10 cellular contexts compared by ENCODE assay signal in the genomic region with DNA sequence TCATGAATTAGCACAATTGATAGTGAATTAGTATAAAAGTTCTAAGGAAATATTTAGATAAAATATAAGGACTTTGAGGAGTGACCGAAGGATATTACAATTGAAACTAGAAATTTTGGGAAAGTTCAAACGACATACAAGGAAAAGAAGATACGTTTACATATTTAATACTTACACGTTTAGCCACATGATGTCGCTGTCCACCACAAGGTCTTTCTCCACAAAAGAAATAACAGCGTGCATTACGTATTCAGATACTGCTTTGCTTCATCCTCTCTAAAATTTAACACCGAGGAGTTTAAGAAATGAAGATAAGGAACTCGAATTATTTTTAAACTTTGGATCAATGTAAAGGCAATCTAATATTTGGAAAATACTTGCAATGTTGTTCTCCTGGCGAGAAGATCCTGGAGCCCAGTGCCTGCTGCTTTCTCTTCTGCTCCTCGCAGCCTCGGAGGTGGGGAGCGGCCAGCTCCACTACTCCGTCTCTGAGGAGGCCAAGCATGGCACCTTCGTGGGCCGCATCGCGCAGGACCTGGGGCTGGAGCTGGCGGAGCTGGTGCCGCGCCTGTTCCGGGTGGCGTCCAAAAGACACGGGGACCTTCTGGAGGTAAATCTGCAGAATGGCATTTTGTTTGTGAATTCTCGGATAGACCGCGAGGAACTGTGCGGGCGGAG. TPM values are rescaled to one million over a fixed set of nuclear protein-coding genes. Genes with fewer than 3 reads are reported as not detected.
DNase-seq lines count a peak whose midpoint lies in the region; ATAC-seq and TF ChIP-seq lines count a peak whose summit lies in the region.
"Had no signal": no experiment of that assay in that cellular context is flagged by ENCODE, and none has a peak within 500 bp of the region (broad histone marks: within the 10 kb centered on the region; RNA-seq: fewer than 3 reads in every experiment).

A gene (plus strand): TSS at position 242 of the 678 bp plus-strand sequence.

- H3K27me3 ChIP-seq in foreskin keratinocyte (no peaks in the 10 kb centered on the region), stomach smooth muscle (ENCODE audit: control insufficient read depth in 1 of 2, insufficient read depth in 2 of 2, low read length in 2 of 2) (peaks cover 6 to 21% of the 10 kb centered on the region in 2 donors)

- ATAC-seq in WTC11 = peak; percentile 46
- no peak for ATAC-seq in foreskin keratinocyte
- no peak for ATAC-seq in stimulated activated naive CD8-positive, alpha-beta T cell treated with anti-CD3 and anti-CD28 coated beads, Interleukin-15, Interleukin-2, amounts not matched to agents 100 U/mL and 50 U/mL, for 24 hours

- H3K4me1 Mint-ChIP-seq in WTC11 = peaks cover 1% of the 10 kb centered on the region; the same call in 1 of the 2 replicates

- H3K36me3 ChIP-seq in stomach smooth muscle (ENCODE audit: control insufficient read depth in 2 of 2, insufficient read depth in 2 of 2, low read length in 2 of 2) = no peaks in the 10 kb centered on the region

- H3K4me3 Mint-ChIP-seq in WTC11 = peak within 1 kb of the TSS; percentile 76

- peaks cover 21% of the 10 kb centered on the region for H3K36me3 Mint-ChIP-seq in WTC11

- POLR2A ChIA-PET in WTC11 (lab: Charles Lee) = no interaction called here

- no peaks in the 10 kb centered on the region for H3K27me3 Mint-ChIP-seq in WTC11 (ENCODE audit: low read depth)

- peak within 1 kb of the TSS; percentile 41 to 56 for H3K4me3 ChIP-seq in stomach smooth muscle (ENCODE audit: low read length in 2 of 2)

- no peaks in the 10 kb centered on the region for H3K4me1 ChIP-seq in foreskin keratinocyte
- no peaks in the 10 kb centered on the region for H3K4me1 ChIP-seq in stomach smooth muscle (ENCODE audit: control insufficient read depth, insufficient read depth, low read length)

- H3K27ac Mint-ChIP-seq in WTC11 = no peak within 1 kb of the TSS; the same call in 1 of the 2 replicates

- H3K27ac ChIP-seq in foreskin keratinocyte (no peak within 1 kb of the TSS), stomach smooth muscle (ENCODE audit: low read length) (no peak within 1 kb of the TSS)

- CTCF ChIA-PET in WTC11 (lab: Charles Lee) = interaction anchor here (1.0 to 2.8 kb wide), 3 partner anchors 12 to 41 kb away, joined by 5 to 24 read pairs (median 5); a partner anchor contains a TSS

- DNase-seq in DMS 273 (lab: John Stamatoyannopoulos, UW; ENCODE audit: unreplicated experiment) = peak; percentile 19
- no peak for DNase-seq in DMS 273 treated with DMSO at 0.1 percent for 48 hours (lab: John Stamatoyannopoulos, UW)
- no peak for DNase-seq in WTC11 (ENCODE audit: low spot score)
- DNase-seq in foreskin keratinocyte = no peak
- no peak for DNase-seq in T-helper 2 cell
- DNase-seq in T-helper 9 cell = no peak
- no peak for DNase-seq in stimulated activated naive CD8-positive, alpha-beta T cell treated with anti-CD3 and anti-CD28 coated beads, Interleukin-15, Interleukin-2, amounts not matched to agents 100 U/mL and 50 U/mL, for 24 hours
- DNase-seq: activated naive CD4-positive, alpha-beta T cell treated with Interleukin-2 at 50 U/mL for 16 hours had no signal

- no peak within 1 kb of the TSS for H3K9ac ChIP-seq in stomach smooth muscle (ENCODE audit: low read length in 2 of 2)

- H3K9me3 Mint-ChIP-seq in WTC11 = peaks cover 8% of the 10 kb centered on the region

- H3K9me3 ChIP-seq in stomach smooth muscle (ENCODE audit: control insufficient read depth in 2 of 2, low read length in 2 of 2) = peaks cover 5 to 18% of the 10 kb centered on the region in 2 donors

- TF ChIP-seq CTCF in WTC11 (IDR thresholded peaks at IDR 0.05) (no peak), foreskin keratinocyte (conservative IDR thresholded peaks at IDR 0.05) (peak; percentile 46)

TF ChIP-seq in WTC11, 78 proteins besides CTCF, POLR2A, EP300 and RAD21:
- TF ChIP-seq, protein P1, sequence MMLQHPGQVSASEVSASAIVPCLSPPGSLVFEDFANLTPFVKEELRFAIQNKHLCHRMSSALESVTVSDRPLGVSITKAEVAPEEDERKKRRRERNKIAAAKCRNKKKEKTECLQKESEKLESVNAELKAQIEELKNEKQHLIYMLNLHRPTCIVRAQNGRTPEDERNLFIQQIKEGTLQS (CRISPR knock-in tag; conservative IDR thresholded peaks at IDR 0.05) = no peak
- TF ChIP-seq NR2C2 (CRISPR knock-in tag; IDR thresholded peaks at IDR 0.05) (no peak), RORB (CRISPR knock-in tag; IDR thresholded peaks at IDR 0.05) (no peak), ZNF138 (CRISPR knock-in tag; conservative IDR thresholded peaks at IDR 0.05) (no peak), SP1 (CRISPR knock-in tag; conservative IDR thresholded peaks at IDR 0.05) (no peak), PRRX2 (CRISPR knock-in tag; IDR thresholded peaks at IDR 0.05) (no peak), FOXP1 (CRISPR knock-in tag; IDR thresholded peaks at IDR 0.05; ENCODE audit: borderline replicate concordance) (no peak), ZNF263 (CRISPR knock-in tag; IDR thresholded peaks at IDR 0.05; ENCODE audit: low read depth) (no peak)
- TF ChIP-seq, protein P2, sequence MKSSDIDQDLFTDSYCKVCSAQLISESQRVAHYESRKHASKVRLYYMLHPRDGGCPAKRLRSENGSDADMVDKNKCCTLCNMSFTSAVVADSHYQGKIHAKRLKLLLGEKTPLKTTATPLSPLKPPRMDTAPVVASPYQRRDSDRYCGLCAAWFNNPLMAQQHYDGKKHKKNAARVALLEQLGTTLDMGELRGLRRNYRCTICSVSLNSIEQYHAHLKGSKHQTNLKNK (CRISPR knock-in tag; IDR thresholded peaks at IDR 0.05) = no peak
- TF ChIP-seq, protein P3, sequence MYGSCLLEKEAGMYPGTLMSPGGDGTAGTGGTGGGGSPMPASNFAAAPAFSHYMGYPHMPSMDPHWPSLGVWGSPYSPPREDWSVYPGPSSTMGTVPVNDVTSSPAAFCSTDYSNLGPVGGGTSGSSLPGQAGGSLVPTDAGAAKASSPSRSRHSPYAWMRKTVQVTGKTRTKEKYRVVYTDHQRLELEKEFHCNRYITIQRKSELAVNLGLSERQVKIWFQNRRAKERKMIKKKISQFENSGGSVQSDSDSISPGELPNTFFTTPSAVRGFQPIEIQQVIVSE (CRISPR knock-in tag; IDR thresholded peaks at IDR 0.05; ENCODE audit: borderline replicate concordance) = no peak
- TF ChIP-seq, protein P4, sequence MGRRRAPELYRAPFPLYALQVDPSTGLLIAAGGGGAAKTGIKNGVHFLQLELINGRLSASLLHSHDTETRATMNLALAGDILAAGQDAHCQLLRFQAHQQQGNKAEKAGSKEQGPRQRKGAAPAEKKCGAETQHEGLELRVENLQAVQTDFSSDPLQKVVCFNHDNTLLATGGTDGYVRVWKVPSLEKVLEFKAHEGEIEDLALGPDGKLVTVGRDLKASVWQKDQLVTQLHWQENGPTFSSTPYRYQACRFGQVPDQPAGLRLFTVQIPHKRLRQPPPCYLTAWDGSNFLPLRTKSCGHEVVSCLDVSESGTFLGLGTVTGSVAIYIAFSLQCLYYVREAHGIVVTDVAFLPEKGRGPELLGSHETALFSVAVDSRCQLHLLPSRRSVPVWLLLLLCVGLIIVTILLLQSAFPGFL (CRISPR knock-in tag; IDR thresholded peaks at IDR 0.05; ENCODE audit: borderline replicate concordance) = no peak
- TF ChIP-seq, protein P5, sequence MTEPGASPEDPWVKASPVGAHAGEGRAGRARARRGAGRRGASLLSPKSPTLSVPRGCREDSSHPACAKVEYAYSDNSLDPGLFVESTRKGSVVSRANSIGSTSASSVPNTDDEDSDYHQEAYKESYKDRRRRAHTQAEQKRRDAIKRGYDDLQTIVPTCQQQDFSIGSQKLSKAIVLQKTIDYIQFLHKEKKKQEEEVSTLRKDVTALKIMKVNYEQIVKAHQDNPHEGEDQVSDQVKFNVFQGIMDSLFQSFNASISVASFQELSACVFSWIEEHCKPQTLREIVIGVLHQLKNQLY (CRISPR knock-in tag; IDR thresholded peaks at IDR 0.05) = no peak
- TF ChIP-seq, protein P6, sequence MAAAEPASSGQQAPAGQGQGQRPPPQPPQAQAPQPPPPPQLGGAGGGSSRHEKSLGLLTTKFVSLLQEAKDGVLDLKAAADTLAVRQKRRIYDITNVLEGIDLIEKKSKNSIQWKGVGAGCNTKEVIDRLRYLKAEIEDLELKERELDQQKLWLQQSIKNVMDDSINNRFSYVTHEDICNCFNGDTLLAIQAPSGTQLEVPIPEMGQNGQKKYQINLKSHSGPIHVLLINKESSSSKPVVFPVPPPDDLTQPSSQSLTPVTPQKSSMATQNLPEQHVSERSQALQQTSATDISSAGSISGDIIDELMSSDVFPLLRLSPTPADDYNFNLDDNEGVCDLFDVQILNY (CRISPR knock-in tag; IDR thresholded peaks at IDR 0.05) = no peak

RNA-seq across cellular contexts. Expression of the gene that starts here (rescaled TPM):
- total RNA-seq in WTC11 (2021) (3.3 to 3.4 TPM (median 3.3 TPM) in 3 replicates), foreskin keratinocyte (not detected in 2 replicates)
- polyA plus RNA-seq in foreskin keratinocyte = 0.06 and 0.11 TPM in 2 replicates
- total RNA-seq: M059J had no signal
